ENCODE assay signal across 1 cellular context in genomic region chr6:43021270-43022047, GRCh38.
A peak's percentile ranks its signal among the peaks of the same experiment; 100 is the strongest.
TF ChIP-seq lines count a peak whose summit lies in the region.

TSS of gene RRP36 (plus strand) at chr6:43021623. CDS start at chr6:43021655, 32 bp downstream.

TF ChIP-seq in HepG2, 621 proteins besides CTCF, POLR2A, EP300 and RAD21 (continued from another document and continues in another):
- TF ChIP-seq TOPORS (CRISPR knock-in tag; IDR thresholded peaks at IDR 0.05) (no peak), MLXIP (CRISPR knock-in tag; IDR thresholded peaks at IDR 0.05; ENCODE audit: borderline replicate concordance) (0 out of 2 replicates have a peak, but pooled peaks have one; percentile 26), TERF1 (CRISPR knock-in tag; IDR thresholded peaks at IDR 0.05) (no peak), ZBTB1 (CRISPR knock-in tag; IDR thresholded peaks at IDR 0.05; ENCODE audit: borderline replicate concordance) (no peak), ZNF780A (CRISPR knock-in tag; IDR thresholded peaks at IDR 0.05) (peak; percentile 76; the same call in 1 of the 2 replicates), ZFYVE20 (CRISPR knock-in tag; IDR thresholded peaks at IDR 0.05; ENCODE audit: borderline replicate concordance, low read depth) (no peak), HCFC1 (IDR thresholded peaks at IDR 0.05; ENCODE audit: low read depth, low read length) (peak; percentile 34), UBTF (CRISPR knock-in tag; IDR thresholded peaks at IDR 0.05) (peak; percentile 56), ZNF552 (CRISPR knock-in tag; IDR thresholded peaks at IDR 0.05; ENCODE audit: borderline replicate concordance) (no peak), MAFK (conservative IDR thresholded peaks at IDR 0.05 in 1 of 2, IDR thresholded peaks at IDR 0.05 in 1 of 2; ENCODE audit: low read length in 2 of 2) (no peak), PREB (CRISPR knock-in tag; IDR thresholded peaks at IDR 0.05) (no peak), IKZF4 (CRISPR knock-in tag; IDR thresholded peaks at IDR 0.05; ENCODE audit: borderline replicate concordance, low read depth, not compliant biosample characterization) (peak; percentile 68), PHF8 (CRISPR knock-in tag; IDR thresholded peaks at IDR 0.05) (peak; percentile 82), ZNF616 (CRISPR knock-in tag; IDR thresholded peaks at IDR 0.05; ENCODE audit: low read depth) (no peak), ZSCAN20 (CRISPR knock-in tag; IDR thresholded peaks at IDR 0.05; ENCODE audit: borderline replicate concordance) (0 out of 2 replicates have a peak, but pooled peaks have one; percentile 25), ZNF225 (CRISPR knock-in tag; IDR thresholded peaks at IDR 0.05) (no peak), E2F5 (CRISPR knock-in tag; conservative IDR thresholded peaks at IDR 0.05) (no peak), ZNF572 (CRISPR knock-in tag; IDR thresholded peaks at IDR 0.05) (0 out of 2 replicates have a peak, but pooled peaks have one; percentile 17), ZNF691 (CRISPR knock-in tag; IDR thresholded peaks at IDR 0.05; ENCODE audit: borderline replicate concordance, low read depth) (peak; percentile 71; the same call in 1 of the 2 replicates), PHF5A (CRISPR knock-in tag; IDR thresholded peaks at IDR 0.05; ENCODE audit: low read depth, unreplicated experiment) (peak; percentile 54), E2F2 (CRISPR knock-in tag; IDR thresholded peaks at IDR 0.05; ENCODE audit: borderline replicate concordance) (peak; percentile 68; the same call in 1 of the 2 replicates), STAG1 (CRISPR knock-in tag; IDR thresholded peaks at IDR 0.05) (0 out of 2 replicates have a peak, but pooled peaks have one; percentile 3), GMEB2 (CRISPR knock-in tag; IDR thresholded peaks at IDR 0.05; ENCODE audit: low read depth) (peak; percentile 82), SOX6 (IDR thresholded peaks at IDR 0.05) (no peak), SOX6 (CRISPR knock-in tag; IDR thresholded peaks at IDR 0.05) (peak; percentile 66; the same call in 1 of the 2 replicates), ZNF441 (CRISPR knock-in tag; IDR thresholded peaks at IDR 0.05; ENCODE audit: borderline replicate concordance) (no peak), ZKSCAN5 (CRISPR knock-in tag; IDR thresholded peaks at IDR 0.05) (no peak), ZNF629 (CRISPR knock-in tag; conservative IDR thresholded peaks at IDR 0.05) (peak; percentile 46), ZNF615 (CRISPR knock-in tag; IDR thresholded peaks at IDR 0.05; ENCODE audit: borderline replicate concordance) (no peak), ZBTB37 (CRISPR knock-in tag; IDR thresholded peaks at IDR 0.05) (no peak), ZNF292 (CRISPR knock-in tag; IDR thresholded peaks at IDR 0.05; ENCODE audit: borderline replicate concordance, low read depth) (no peak), TMF1 (CRISPR knock-in tag; IDR thresholded peaks at IDR 0.05; ENCODE audit: low read depth) (no peak; the same call in 1 of the 2 replicates), GPN1 (CRISPR knock-in tag; IDR thresholded peaks at IDR 0.05; ENCODE audit: borderline replicate concordance) (no peak), HOXA7 (CRISPR knock-in tag; IDR thresholded peaks at IDR 0.05) (no peak), NFRKB (IDR thresholded peaks at IDR 0.05) (no peak), ZNF317 (CRISPR knock-in tag; IDR thresholded peaks at IDR 0.05) (peak; percentile 73), HMG20B (CRISPR knock-in tag; conservative IDR thresholded peaks at IDR 0.05) (no peak), ZNF20 (CRISPR knock-in tag; IDR thresholded peaks at IDR 0.05) (0 out of 2 replicates have a peak, but pooled peaks have one; percentile 69), ZBTB44 (CRISPR knock-in tag; IDR thresholded peaks at IDR 0.05) (no peak), ZSCAN21 (CRISPR knock-in tag; IDR thresholded peaks at IDR 0.05; ENCODE audit: borderline replicate concordance) (no peak; the same call in 1 of the 2 replicates), NCOA1 (CRISPR knock-in tag; IDR thresholded peaks at IDR 0.05) (no peak), HMGXB3 (CRISPR knock-in tag; IDR thresholded peaks at IDR 0.05; ENCODE audit: borderline replicate concordance) (no peak)
